9 cellular contexts compared by ENCODE assay signal in the genomic region with DNA sequence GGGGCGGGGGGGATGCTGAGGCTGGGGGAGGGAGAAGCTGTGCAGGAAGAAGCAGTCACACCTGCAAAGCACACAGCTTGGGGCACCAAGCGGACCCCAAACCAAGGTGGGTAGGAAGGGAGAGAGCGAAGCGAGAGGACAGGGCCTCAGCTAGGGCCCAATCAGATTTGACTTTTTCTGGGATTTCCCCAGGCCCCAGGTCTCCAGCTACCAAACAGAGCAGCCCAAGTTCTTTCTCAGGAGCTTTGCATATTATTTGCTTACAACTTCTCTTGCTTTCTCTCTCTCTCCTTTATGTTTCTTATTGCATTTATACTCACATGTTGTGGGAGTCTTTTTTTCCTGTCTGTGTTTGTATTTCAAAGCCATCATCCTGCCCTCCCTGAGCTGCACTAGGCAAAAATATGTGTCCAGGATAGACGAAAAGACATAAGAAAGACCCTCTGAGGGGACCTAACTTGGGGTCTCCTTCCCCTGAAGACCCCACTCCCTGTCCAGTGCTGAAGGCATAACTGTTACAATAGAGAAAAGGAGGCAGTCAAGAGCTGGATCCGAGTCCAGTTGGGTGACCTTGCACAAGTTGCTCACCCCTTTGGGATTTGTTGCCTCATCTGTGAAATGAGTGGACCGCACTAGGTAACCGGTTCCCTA. TPM values are rescaled to one million over a fixed set of nuclear protein-coding genes. Genes with fewer than 3 reads are reported as not detected.
A peak's percentile ranks its signal among the peaks of the same experiment; 100 is the strongest.
DNase-seq lines count a peak whose midpoint lies in the region; ATAC-seq, FAIRE-seq and TF ChIP-seq lines count a peak whose summit lies in the region.
"Had no signal": no experiment of that assay in that cellular context is flagged by ENCODE, and none has a peak within 500 bp of the region (broad histone marks: within the 10 kb centered on the region; RNA-seq: fewer than 3 reads in every experiment).

No MANE protein-coding gene starts in this region.

- H3K4me1 ChIP-seq in psoas muscle = no peaks in the 10 kb centered on the region
- peaks cover 27% of the 10 kb centered on the region for H3K4me1 ChIP-seq in lower lobe of right lung
- H3K4me1 ChIP-seq: prostate gland had no signal

- peak; percentile 78 for FAIRE-seq in GM18507 (lab: Jason Lieb, UNC)

- no peaks in the 10 kb centered on the region for H3K36me3 ChIP-seq in psoas muscle (ENCODE audit: insufficient read depth in 1 of 2, low read depth in 1 of 2)
- H3K36me3 ChIP-seq in lower lobe of right lung = no peaks in the 10 kb centered on the region
- H3K36me3 ChIP-seq: prostate gland had no signal

- no peak for TF ChIP-seq RAD21 in Ishikawa (IDR thresholded peaks at IDR 0.05; ENCODE audit: low read depth)

- intact Hi-C loops in psoas muscle (cut with DNase I) (loop anchor here in 1 of 2 donors (10.0 kb wide), 1 partner anchor 139 kb away; a partner anchor contains a TSS), lower lobe of right lung (cut with DNase I) (no loop called here)

- peak; percentile 36 for ATAC-seq in GM21515 (IDR thresholded peaks at IDR 0.05; ENCODE audit: unreplicated experiment)
- no peak for ATAC-seq in psoas muscle
- no peak for ATAC-seq in lower lobe of right lung

- TF ChIP-seq EP300 in Ishikawa (IDR thresholded peaks at IDR 0.05; ENCODE audit: borderline replicate concordance) = no peak

- H3K9me3 ChIP-seq in psoas muscle (no peaks in the 10 kb centered on the region), lower lobe of right lung (no peaks in the 10 kb centered on the region)
- H3K9me3 ChIP-seq: prostate gland had no signal

- TF ChIP-seq CTCF in fibroblast of mammary gland (conservative IDR thresholded peaks at IDR 0.05; ENCODE audit: control insufficient read depth, insufficient read depth, low read depth, low read length) (no peak), psoas muscle (IDR thresholded peaks at IDR 0.05) (no peak), lower lobe of right lung (IDR thresholded peaks at IDR 0.05) (no peak)

- 95 to 98% (median 96%) methylated on average over 8 of the region's 8 CpGs for WGBS in psoas muscle, 3 donors

- no peak overlapping the region for H3K4me3 ChIP-seq in fibroblast of mammary gland (ENCODE audit: control insufficient read depth, low read depth, low read length)
- no peak overlapping the region for H3K4me3 ChIP-seq in psoas muscle
- H3K4me3 ChIP-seq in lower lobe of right lung = no peak overlapping the region
- H3K4me3 ChIP-seq: prostate gland had no signal

- H3K27me3 ChIP-seq in psoas muscle (ENCODE audit: insufficient read depth in 3 of 3, low read length in 2 of 3) (peaks cover 0 to 12% (median 0%) of the 10 kb centered on the region in 3 donors), lower lobe of right lung (ENCODE audit: low read depth) (no peaks in the 10 kb centered on the region)

- DNase-seq in GM18507 (ENCODE audit: extremely low spot score, insufficient read length, low read depth) (peak; percentile 43), fibroblast of mammary gland (ENCODE audit: low read depth) (peak; percentile 30), psoas muscle (no peak), NCI-H1048 (lab: John Stamatoyannopoulos, UW) (no peak), NCI-H1694 (lab: John Stamatoyannopoulos, UW) (no peak), lower lobe of right lung (no peak)

- H3K27ac ChIP-seq in psoas muscle = no peak overlapping the region
- no peak overlapping the region for H3K27ac ChIP-seq in lower lobe of right lung
- H3K27ac ChIP-seq: prostate gland had no signal

TF ChIP-seq in Ishikawa, 13 proteins besides CTCF, POLR2A, EP300 and RAD21:
- TF ChIP-seq ZBTB7A (IDR thresholded peaks at IDR 0.05; ENCODE audit: low read depth) (peak; percentile 83; the same call in 1 of the 2 replicates), FOXM1 (IDR thresholded peaks at IDR 0.05; ENCODE audit: borderline replicate concordance, low read depth) (no peak), CREB1 (IDR thresholded peaks at IDR 0.05; ENCODE audit: low read depth) (no peak)
- TF ChIP-seq, protein P1, sequence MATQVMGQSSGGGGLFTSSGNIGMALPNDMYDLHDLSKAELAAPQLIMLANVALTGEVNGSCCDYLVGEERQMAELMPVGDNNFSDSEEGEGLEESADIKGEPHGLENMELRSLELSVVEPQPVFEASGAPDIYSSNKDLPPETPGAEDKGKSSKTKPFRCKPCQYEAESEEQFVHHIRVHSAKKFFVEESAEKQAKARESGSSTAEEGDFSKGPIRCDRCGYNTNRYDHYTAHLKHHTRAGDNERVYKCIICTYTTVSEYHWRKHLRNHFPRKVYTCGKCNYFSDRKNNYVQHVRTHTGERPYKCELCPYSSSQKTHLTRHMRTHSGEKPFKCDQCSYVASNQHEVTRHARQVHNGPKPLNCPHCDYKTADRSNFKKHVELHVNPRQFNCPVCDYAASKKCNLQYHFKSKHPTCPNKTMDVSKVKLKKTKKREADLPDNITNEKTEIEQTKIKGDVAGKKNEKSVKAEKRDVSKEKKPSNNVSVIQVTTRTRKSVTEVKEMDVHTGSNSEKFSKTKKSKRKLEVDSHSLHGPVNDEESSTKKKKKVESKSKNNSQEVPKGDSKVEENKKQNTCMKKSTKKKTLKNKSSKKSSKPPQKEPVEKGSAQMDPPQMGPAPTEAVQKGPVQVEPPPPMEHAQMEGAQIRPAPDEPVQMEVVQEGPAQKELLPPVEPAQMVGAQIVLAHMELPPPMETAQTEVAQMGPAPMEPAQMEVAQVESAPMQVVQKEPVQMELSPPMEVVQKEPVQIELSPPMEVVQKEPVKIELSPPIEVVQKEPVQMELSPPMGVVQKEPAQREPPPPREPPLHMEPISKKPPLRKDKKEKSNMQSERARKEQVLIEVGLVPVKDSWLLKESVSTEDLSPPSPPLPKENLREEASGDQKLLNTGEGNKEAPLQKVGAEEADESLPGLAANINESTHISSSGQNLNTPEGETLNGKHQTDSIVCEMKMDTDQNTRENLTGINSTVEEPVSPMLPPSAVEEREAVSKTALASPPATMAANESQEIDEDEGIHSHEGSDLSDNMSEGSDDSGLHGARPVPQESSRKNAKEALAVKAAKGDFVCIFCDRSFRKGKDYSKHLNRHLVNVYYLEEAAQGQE (IDR thresholded peaks at IDR 0.05; ENCODE audit: low read depth) = peak; percentile 50; the same call in 1 of the 2 replicates

RNA-seq across cellular contexts. Expression of a gene that starts 50.6 kb away (rescaled TPM):
- total RNA-seq in psoas muscle (10 to 100 TPM; 24.4 to 38.0 (median 29.2) TPM), lower lobe of right lung (31.5 TPM)
- 10 to 100 TPM; 16.3 to 21.9 (median 19.3) TPM for polyA plus RNA-seq in psoas muscle

Comparison
In these comparisons a context has a peak if more than half of its experiments do, and no peak if none do; other contexts are left out.
1. DNase-seq: peak in GM18507 (single experiment) and fibroblast of mammary gland (single experiment); none in psoas muscle (0 of 2), NCI-H1048 (single experiment), NCI-H1694 (single experiment) and lower lobe of right lung (single experiment).